1 cellular context compared by ENCODE assay signal in genomic region chr20:49659096-49659495, GRCh38.
TF ChIP-seq lines count a peak whose summit lies in the region.

No MANE protein-coding gene starts in this region.

TF ChIP-seq in H1, 55 proteins besides CTCF, POLR2A, EP300 and RAD21:
- TF ChIP-seq KDM4A (IDR thresholded peaks at IDR 0.05; ENCODE audit: low read depth, low read length, severe bottlenecking) (no peak), CHD7 (IDR thresholded peaks at IDR 0.05; ENCODE audit: insufficient replicate concordance, low read length) (no peak), TCF12 (IDR thresholded peaks at IDR 0.05; ENCODE audit: low read depth, low read length) (no peak), GABPA (IDR thresholded peaks at IDR 0.05; ENCODE audit: borderline replicate concordance, insufficient read depth, low read length) (no peak), CHD2 (IDR thresholded peaks at IDR 0.05; ENCODE audit: low read length) (no peak), E2F6 (IDR thresholded peaks at IDR 0.05) (no peak), JUND (IDR thresholded peaks at IDR 0.05; ENCODE audit: low read length) (no peak), RXRA (IDR thresholded peaks at IDR 0.05; ENCODE audit: insufficient read depth, low read depth, low read length) (no peak), SIRT6 (IDR thresholded peaks at IDR 0.05; ENCODE audit: low read length) (no peak)
